ENCODE assay signal across 23 cellular contexts in the genomic region with DNA sequence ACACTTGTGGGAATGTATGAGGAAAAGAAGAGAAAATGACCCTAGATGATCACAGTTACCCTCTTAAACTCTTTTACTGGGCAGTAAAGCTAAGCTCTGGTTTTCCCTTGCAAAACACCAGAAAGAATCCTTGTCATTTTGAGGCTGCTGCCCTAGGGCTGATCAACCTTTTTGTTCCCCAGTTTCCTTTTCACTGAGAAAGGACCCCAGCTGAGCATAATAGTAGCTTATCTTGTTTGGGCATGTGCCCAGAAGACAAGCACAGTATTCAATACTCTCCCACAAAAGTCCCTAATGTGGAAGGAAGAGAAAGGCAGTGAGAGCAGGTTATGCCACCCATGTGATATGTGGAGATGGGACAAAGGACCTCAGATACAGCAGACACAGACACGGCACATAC.
A peak's percentile ranks its signal among the peaks of the same experiment; 100 is the strongest.
DNase-seq lines count a peak whose midpoint lies in the region; ATAC-seq and TF ChIP-seq lines count a peak whose summit lies in the region.
"Had no signal": no experiment of that assay in that cellular context is flagged by ENCODE, and none has a peak within 500 bp of the region (broad histone marks: within the 10 kb centered on the region; RNA-seq: fewer than 3 reads in every experiment).

No MANE protein-coding gene starts in this region.

- no peak for TF ChIP-seq POLR2A in testis (IDR thresholded peaks at IDR 0.05)
- no peak for TF ChIP-seq POLR2A in right lobe of liver (IDR thresholded peaks at IDR 0.05)

- H3K36me3 ChIP-seq in testis (ENCODE audit: low read depth, missing control alignments) (no peaks in the 10 kb centered on the region), right lobe of liver (no peaks in the 10 kb centered on the region)

- H3K4me3 ChIP-seq in testis (no peak overlapping the region), right lobe of liver (no peak overlapping the region)

- intact Hi-C loops in testis (cut with DNase I; ENCODE audit: low total_unique reads), result no loop called here
- intact Hi-C loops in right lobe of liver (cut with DNase I), result no loop called here
- intact Hi-C loops in activated CD8-positive, alpha-beta T cell treated with anti-CD3 and anti-CD28 coated beads for 36 hours (cut with micrococcal nuclease), result no loop called here

- WGBS in testis, 2 donors, result 77 to 84% methylated on average over 1 of the region's 1 CpG
- WGBS in right lobe of liver (ENCODE audit: insufficient coverage, low coverage, low lambda C conversion rate, missing lambda C conversion rate), result 80% methylated on average over 1 of the region's 1 CpG

- no peaks in the 10 kb centered on the region for H3K27me3 Mint-ChIP-seq in activated CD8-positive, alpha-beta T cell treated with anti-CD3 and anti-CD28 coated beads for 36 hours
- H3K27me3 Mint-ChIP-seq: CD8-positive, alpha-beta memory T cell had no signal

- CTCF ChIA-PET in activated CD8-positive, alpha-beta T cell treated with anti-CD3 and anti-CD28 coated beads for 36 hours (lab: Charles Lee), result no interaction called here

- no peak overlapping the region for H3K4me3 Mint-ChIP-seq in activated CD8-positive, alpha-beta T cell treated with anti-CD3 and anti-CD28 coated beads for 36 hours
- H3K4me3 Mint-ChIP-seq: CD8-positive, alpha-beta memory T cell; T-helper 1 cell treated with Interleukin-12 subunit alpha and Interleukin-12 subunit beta and Interleukin-4 antibody, amounts not matched to agents 30 μg/mL and 1 μg/mL, for 36 hours had no signal

- H3K4me1 ChIP-seq in testis, result no peaks in the 10 kb centered on the region
- H3K4me1 ChIP-seq in foreskin keratinocyte, result no peaks in the 10 kb centered on the region
- no peaks in the 10 kb centered on the region for H3K4me1 ChIP-seq in right lobe of liver

- H3K4me1 Mint-ChIP-seq in activated CD8-positive, alpha-beta T cell treated with anti-CD3 and anti-CD28 coated beads for 36 hours (ENCODE audit: low read depth), result no peaks in the 10 kb centered on the region
- H3K4me1 Mint-ChIP-seq: CD8-positive, alpha-beta memory T cell had no signal

- H3K27ac Mint-ChIP-seq in activated CD8-positive, alpha-beta T cell treated with anti-CD3 and anti-CD28 coated beads for 36 hours, result no peak overlapping the region
- H3K27ac Mint-ChIP-seq: CD8-positive, alpha-beta memory T cell; T-helper 1 cell treated with Interleukin-12 subunit alpha and Interleukin-12 subunit beta and Interleukin-4 antibody, amounts not matched to agents 30 μg/mL and 1 μg/mL, for 36 hours had no signal

- H3K36me3 Mint-ChIP-seq in activated CD8-positive, alpha-beta T cell treated with anti-CD3 and anti-CD28 coated beads for 36 hours (ENCODE audit: low read depth), result no peaks in the 10 kb centered on the region
- H3K36me3 Mint-ChIP-seq: CD8-positive, alpha-beta memory T cell had no signal

- no peaks in the 10 kb centered on the region for H3K27me3 ChIP-seq in testis
- H3K27me3 ChIP-seq in foreskin keratinocyte, result no peaks in the 10 kb centered on the region
- no peaks in the 10 kb centered on the region for H3K27me3 ChIP-seq in right lobe of liver

- DNase-seq in NCI-H2107 treated with DMSO at 0.1 percent for 48 hours (lab: John Stamatoyannopoulos, UW; ENCODE audit: unreplicated experiment) (peak; percentile 49), NCI-H2107 (lab: John Stamatoyannopoulos, UW) (no peak), NCI-H2081 (lab: John Stamatoyannopoulos, UW) (peak; percentile 63 to 85), NCI-H748 (lab: John Stamatoyannopoulos, UW; ENCODE audit: unreplicated experiment) (peak; percentile 75), testis (peak; percentile 22), foreskin keratinocyte (no peak), right lobe of liver (no peak)
- no peak for DNase-seq in activated CD8-positive, alpha-beta T cell treated with anti-CD3 and anti-CD28 coated beads for 36 hours
- DNase-seq: 8988T; CD8-positive, alpha-beta memory T cell; GF-D8; HCEC 1CT; KG1; NCI-H1105; NCI-H187; NCI-H2171 treated with DMSO at 0.1 percent for 48 hours; NCI-H510A; NCI-H82; PC-3; Right ventricle myocardium superior; T1000 had no signal

- ATAC-seq in foreskin keratinocyte, result no peak
- ATAC-seq in right lobe of liver, result no peak
- no peak for ATAC-seq in activated CD8-positive, alpha-beta T cell treated with anti-CD3 and anti-CD28 coated beads for 36 hours
- ATAC-seq: PC-3 had no signal

- H3K9me3 Mint-ChIP-seq in activated CD8-positive, alpha-beta T cell treated with anti-CD3 and anti-CD28 coated beads for 36 hours, result no peaks in the 10 kb centered on the region
- H3K9me3 Mint-ChIP-seq: T-helper 1 cell treated with Interleukin-12 subunit alpha and Interleukin-12 subunit beta and Interleukin-4 antibody, amounts not matched to agents 30 μg/mL and 1 μg/mL, for 36 hours had no signal

- POLR2A ChIA-PET in activated CD8-positive, alpha-beta T cell treated with anti-CD3 and anti-CD28 coated beads for 36 hours (lab: Charles Lee), result no interaction called here

- H3K9me3 ChIP-seq in testis (no peaks in the 10 kb centered on the region), right lobe of liver (no peaks in the 10 kb centered on the region)

- no peak overlapping the region for H3K27ac ChIP-seq in testis
- no peak overlapping the region for H3K27ac ChIP-seq in foreskin keratinocyte
- no peak overlapping the region for H3K27ac ChIP-seq in right lobe of liver
- H3K27ac ChIP-seq: C4-2B had no signal

- TF ChIP-seq CTCF in testis (IDR thresholded peaks at IDR 0.05) (no peak), foreskin keratinocyte (conservative IDR thresholded peaks at IDR 0.05) (no peak), right lobe of liver (IDR thresholded peaks at IDR 0.05) (no peak)
- no peak for TF ChIP-seq CTCF in activated CD8-positive, alpha-beta T cell treated with anti-CD3 and anti-CD28 coated beads for 36 hours (IDR thresholded peaks at IDR 0.05)

Comparison
In these comparisons a context has a peak if more than half of its experiments do, and no peak if none do; other contexts are left out.
1. DNase-seq: peak in NCI-H2107 treated with DMSO at 0.1 percent for 48 hours (single experiment), NCI-H2081 (2 of 2), NCI-H748 (single experiment) and testis (single experiment); none in NCI-H2107 (single experiment), foreskin keratinocyte (0 of 2), right lobe of liver (0 of 3) and activated CD8-positive, alpha-beta T cell treated with anti-CD3 and anti-CD28 coated beads for 36 hours (single experiment).